Comparison of ENCODE assay signal across 8 cellular contexts in the genomic region with DNA sequence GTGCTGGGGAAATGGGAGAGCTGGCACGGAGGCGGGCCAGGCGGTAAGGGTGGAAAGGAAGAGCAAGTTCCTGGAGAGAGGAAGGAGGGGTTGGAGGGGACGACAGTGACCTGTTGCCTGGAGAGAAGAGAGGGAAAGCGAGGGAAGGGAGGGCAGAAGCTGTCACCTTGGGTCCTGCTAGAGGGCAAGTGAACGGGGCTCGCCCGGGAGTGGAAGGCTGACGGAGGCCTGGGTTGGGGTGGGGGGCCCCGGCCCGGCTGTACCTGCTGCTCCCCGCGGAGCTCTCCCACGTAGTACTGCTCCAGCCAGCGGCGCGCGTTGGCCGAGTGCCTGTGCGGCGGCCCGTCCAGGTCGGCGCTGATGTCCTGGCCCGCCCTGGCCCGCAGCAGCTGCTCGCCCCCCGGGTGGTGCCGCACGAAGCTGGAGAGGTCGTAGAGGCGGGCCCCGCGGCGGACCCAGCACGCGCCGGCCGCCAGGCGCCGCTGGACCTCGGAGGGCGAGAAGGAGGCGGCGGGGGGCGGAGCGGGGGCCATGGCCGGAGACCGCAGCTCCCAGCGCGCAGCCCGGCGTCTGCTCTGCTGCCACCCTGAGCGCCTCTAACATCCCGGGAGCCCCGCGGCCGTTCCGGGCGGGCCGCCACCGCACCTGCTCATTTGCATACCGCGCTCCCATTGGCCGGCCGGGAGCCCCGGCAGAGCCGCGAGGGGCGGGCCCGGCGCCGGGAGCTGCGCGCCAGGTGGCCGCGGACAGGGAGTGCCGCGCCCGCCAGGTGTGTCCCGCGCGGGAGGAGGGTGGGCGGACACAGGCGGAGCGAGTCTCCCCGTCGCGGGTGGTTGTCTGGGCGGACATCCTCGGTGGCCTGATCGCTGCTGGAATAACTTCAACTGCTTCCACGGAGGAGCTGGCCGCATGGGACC.
DNase-seq lines count a peak whose midpoint lies in the region; ATAC-seq and TF ChIP-seq lines count a peak whose summit lies in the region.

Gene FA2H (minus strand): TSS at position 598 of the 917 bp plus-strand sequence. CDS start 65 bp downstream, at position 533.

- H3K27ac ChIP-seq in 22Rv1 (peak within 1 kb of the TSS; percentile 46; the same call in 1 of the 2 replicates), layer of hippocampus (ENCODE audit: low read depth, low read length) (peak within 1 kb of the TSS; percentile 96)

- peak within 1 kb of the TSS; percentile 66 for H3K4me3 Mint-ChIP-seq in central memory CD8-positive, alpha-beta T cell

- peak; percentile 74 for TF ChIP-seq CTCF in 22Rv1 (IDR thresholded peaks at IDR 0.05)

- H3K27me3 ChIP-seq in layer of hippocampus (ENCODE audit: control insufficient read depth, insufficient read depth, low read length), result no peaks in the 10 kb centered on the region

- peaks cover 13% of the 10 kb centered on the region for H3K4me1 Mint-ChIP-seq in central memory CD8-positive, alpha-beta T cell

- ATAC-seq in GM18861 (IDR thresholded peaks at IDR 0.05; ENCODE audit: unreplicated experiment) (peak; percentile 65), HG03060 (IDR thresholded peaks at IDR 0.05; ENCODE audit: low read depth, unreplicated experiment) (peak; percentile 38)
- ATAC-seq in central memory CD8-positive, alpha-beta T cell (replicated peaks; ENCODE audit: extremely low read depth, poor library complexity, severe bottlenecking), result peak; percentile 79

- DNase-seq in NCI-H2107 (lab: John Stamatoyannopoulos, UW), result peak; percentile 75
- DNase-seq in activated CD4-positive, CD25-positive, alpha-beta regulatory T cell (lab: John Stamatoyannopoulos, UW), result peak; percentile 4 to 27 (median 13)
- peak; percentile 20 to 26 for DNase-seq in central memory CD8-positive, alpha-beta T cell (ENCODE audit: low spot score in 2 of 2)
- peak; percentile 64 for DNase-seq in stimulated activated CD4-positive, alpha-beta T cell treated with anti-CD3 and anti-CD28 coated beads, Interleukin-1b, Interleukin-23, amount 100 ng/mL, for 48 hours

- H3K27me3 Mint-ChIP-seq in central memory CD8-positive, alpha-beta T cell, result peaks cover 56% of the 10 kb centered on the region

- peaks cover 1% of the 10 kb centered on the region for H3K36me3 Mint-ChIP-seq in central memory CD8-positive, alpha-beta T cell (ENCODE audit: insufficient read depth)

- no peaks in the 10 kb centered on the region for H3K9me3 Mint-ChIP-seq in central memory CD8-positive, alpha-beta T cell

- H3K27ac Mint-ChIP-seq in central memory CD8-positive, alpha-beta T cell (ENCODE audit: low read depth), result no peak within 1 kb of the TSS

Comparison
In these comparisons a context has a peak if more than half of its experiments do, and no peak if none do; other contexts are left out.
1. Peak in every context shown above with its lines: DNase-seq, ATAC-seq and H3K27ac ChIP-seq.
2. DNase-seq: peak in every context shown above with its lines; median percentile 75 in NCI-H2107; 64 in stimulated activated CD4-positive, alpha-beta T cell treated with anti-CD3 and anti-CD28 coated beads, Interleukin-1b, Interleukin-23, amount 100 ng/mL, for 48 hours; 23 in central memory CD8-positive, alpha-beta T cell; 13 in activated CD4-positive, CD25-positive, alpha-beta regulatory T cell.